7 cellular contexts compared by ENCODE assay signal in the genomic region with DNA sequence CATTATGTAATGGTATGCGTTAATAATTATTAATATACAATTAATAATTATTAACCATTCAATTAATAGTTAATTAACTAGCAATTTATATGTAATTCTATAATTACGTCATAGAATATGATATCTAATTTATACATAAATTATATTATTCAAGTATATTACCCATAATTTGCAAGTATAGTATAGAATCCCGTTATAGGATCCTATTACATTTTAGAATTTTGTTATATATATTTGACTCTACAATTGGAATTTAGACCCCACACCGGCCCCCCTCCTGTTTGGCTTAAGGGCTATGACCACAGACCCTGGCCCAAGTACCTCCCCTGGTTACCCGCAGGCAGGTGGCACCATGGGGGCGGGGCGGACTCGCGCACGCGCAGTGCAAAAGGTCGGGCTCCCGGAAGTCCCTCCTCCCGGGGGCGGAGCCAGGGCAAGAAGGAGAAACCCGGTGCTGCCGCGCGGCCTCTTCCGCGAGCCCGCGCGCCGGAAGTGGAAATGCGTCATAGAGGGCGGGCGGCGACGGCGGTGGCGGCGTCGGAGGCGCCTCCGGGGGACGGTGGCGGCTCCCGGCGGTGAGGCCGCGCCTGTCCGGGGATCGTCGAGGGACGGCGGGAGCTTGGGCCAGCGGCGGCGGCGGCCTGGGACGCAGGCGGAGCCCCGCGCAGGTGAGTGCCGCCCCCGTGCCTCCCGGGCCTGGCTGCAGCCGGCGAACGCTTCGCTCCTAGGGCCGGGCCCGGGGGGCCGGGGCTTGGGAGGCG. TPM values are rescaled to one million over a fixed set of nuclear protein-coding genes. Genes with fewer than 3 reads are reported as not detected.
A peak's percentile ranks its signal among the peaks of the same experiment; 100 is the strongest.
DNase-seq lines count a peak whose midpoint lies in the region; ATAC-seq lines count a peak whose summit lies in the region.

A gene with protein sequence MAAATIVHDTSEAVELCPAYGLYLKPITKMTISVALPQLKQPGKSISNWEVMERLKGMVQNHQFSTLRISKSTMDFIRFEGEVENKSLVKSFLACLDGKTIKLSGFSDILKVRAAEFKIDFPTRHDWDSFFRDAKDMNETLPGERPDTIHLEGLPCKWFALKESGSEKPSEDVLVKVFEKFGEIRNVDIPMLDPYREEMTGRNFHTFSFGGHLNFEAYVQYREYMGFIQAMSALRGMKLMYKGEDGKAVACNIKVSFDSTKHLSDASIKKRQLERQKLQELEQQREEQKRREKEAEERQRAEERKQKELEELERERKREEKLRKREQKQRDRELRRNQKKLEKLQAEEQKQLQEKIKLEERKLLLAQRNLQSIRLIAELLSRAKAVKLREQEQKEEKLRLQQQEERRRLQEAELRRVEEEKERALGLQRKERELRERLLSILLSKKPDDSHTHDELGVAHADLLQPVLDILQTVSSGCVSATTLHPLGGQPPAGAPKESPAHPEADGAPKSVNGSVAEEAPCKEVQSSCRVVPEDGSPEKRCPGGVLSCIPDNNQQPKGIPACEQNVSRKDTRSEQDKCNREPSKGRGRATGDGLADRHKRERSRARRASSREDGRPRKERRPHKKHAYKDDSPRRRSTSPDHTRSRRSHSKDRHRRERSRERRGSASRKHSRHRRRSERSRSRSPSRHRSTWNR (plus strand): TSS at position 503 of the 761 bp plus-strand sequence. CDS start 1,859 bp downstream, outside the sequence.

- DNase-seq in NCI-H2081 (lab: John Stamatoyannopoulos, UW) (peak; percentile 96 to 98), T-helper 9 cell (peak; percentile 97), astrocyte of the hippocampus (ENCODE audit: low read depth, low spot score) (peak; percentile 98), hippocampal formation (lab: John Stamatoyannopoulos, UW) (peak; percentile 84 to 96), renal cortical epithelial cell (ENCODE audit: low read depth) (peak; percentile 80)

- ATAC-seq in GM18511 (IDR thresholded peaks at IDR 0.05; ENCODE audit: unreplicated experiment) (peak; percentile 87), HG03025 (IDR thresholded peaks at IDR 0.05; ENCODE audit: low FRiP score, unreplicated experiment) (peak; percentile 78)

RNA-seq across cellular contexts. Expression of the gene that starts here (rescaled TPM):
- 21.0 and 35.1 TPM in 2 replicates for total RNA-seq in renal cortical epithelial cell

Comparison
In these comparisons a context has a peak if more than half of its experiments do, and no peak if none do; other contexts are left out.
1. Peak in every context shown above with its lines: DNase-seq and ATAC-seq.